In genomic region chr5:120463991-120464626, GRCh38 we compare ENCODE assay signal across 9 cellular contexts. TPM values are rescaled to one million over a fixed set of nuclear protein-coding genes. Genes with fewer than 3 reads are reported as not detected.
DNase-seq lines count a peak whose midpoint lies in the region; ATAC-seq and TF ChIP-seq lines count a peak whose summit lies in the region.
"Had no signal": no experiment of that assay in that cellular context is flagged by ENCODE, and none has a peak within 500 bp of the region (broad histone marks: within the 10 kb centered on the region; RNA-seq: fewer than 3 reads in every experiment).

Gene PRR16 (plus strand): TSS chr5:120464300.

- no peaks in the 10 kb centered on the region for H3K9me3 Mint-ChIP-seq in WTC11
- H3K9me3 Mint-ChIP-seq in naive B cell, result no peaks in the 10 kb centered on the region

- H3K4me1 Mint-ChIP-seq in WTC11 (peaks cover 13% of the 10 kb centered on the region), naive B cell (peaks cover 24 to 33% (median 28%) of the 10 kb centered on the region in 3 donors)

- no peaks in the 10 kb centered on the region for H3K9me3 ChIP-seq in vagina

- H3K27me3 ChIP-seq in vagina, result no peaks in the 10 kb centered on the region
- H3K27me3 ChIP-seq: BLaER1 treated with 17β-estradiol and CSF1 and Interleukin-3, amounts not matched to agents 10 nM and 100 nM had no signal

- H3K4me3 Mint-ChIP-seq in WTC11, result peak within 1 kb of the TSS; percentile 80
- peak within 1 kb of the TSS; percentile 77 to 93 (median 88) for H3K4me3 Mint-ChIP-seq in naive B cell

- H3K27ac Mint-ChIP-seq in WTC11 (no peak within 1 kb of the TSS), naive B cell (peak within 1 kb of the TSS; percentile 65 to 92 (median 80))

- DNase-seq in NCI-H1417 (lab: John Stamatoyannopoulos, UW), result peak in 2 of 3 experiments; percentile 68 to 69
- DNase-seq in NCI-H1417 treated with DMSO at 0.1 percent for 48 hours (lab: John Stamatoyannopoulos, UW), result no peak
- peak; percentile 52 for DNase-seq in HuH-7 (ENCODE audit: low spot score)
- peak; percentile 69 for DNase-seq in WTC11 (ENCODE audit: low spot score)
- peak; percentile 64 for DNase-seq in fibroblast of pulmonary artery (ENCODE audit: low read depth)
- peak; percentile 51 for DNase-seq in naive B cell
- no peak for DNase-seq in vagina (ENCODE audit: extremely low spot score in 2 of 2)

- ATAC-seq in GM21619 (IDR thresholded peaks at IDR 0.05; ENCODE audit: unreplicated experiment), result peak; percentile 78
- ATAC-seq in WTC11, result peak; percentile 79
- peak; percentile 80 to 81 for ATAC-seq in naive B cell (ENCODE audit: low read depth in 2 of 2)

- H3K36me3 Mint-ChIP-seq in WTC11, result no peaks in the 10 kb centered on the region
- no peaks in the 10 kb centered on the region for H3K36me3 Mint-ChIP-seq in naive B cell

- H3K36me3 ChIP-seq in vagina, result no peaks in the 10 kb centered on the region
- H3K36me3 ChIP-seq: BLaER1 treated with 17β-estradiol and CSF1 and Interleukin-3, amounts not matched to agents 10 nM and 100 nM had no signal

- H3K27ac ChIP-seq in vagina, result peak within 1 kb of the TSS; percentile 83

- intact Hi-C loops in vagina (cut with DNase I), result no loop called here

- TF ChIP-seq CTCF in WTC11 (IDR thresholded peaks at IDR 0.05) (no peak), fibroblast of pulmonary artery (IDR thresholded peaks at IDR 0.05; ENCODE audit: low read length, missing control alignments) (no peak), vagina (IDR thresholded peaks at IDR 0.05) (no peak)

- H3K4me3 ChIP-seq in fibroblast of pulmonary artery (replicated peaks; ENCODE audit: low read depth, low read length), result peak within 1 kb of the TSS; percentile 72
- H3K4me3 ChIP-seq in vagina, result peak within 1 kb of the TSS; percentile 67 to 79

- CTCF ChIA-PET in WTC11 (lab: Charles Lee), result no interaction called here

- H3K4me1 ChIP-seq in vagina, result no peaks in the 10 kb centered on the region

- peak in 1 of 2 donors; percentile 54 for TF ChIP-seq POLR2A in vagina (IDR thresholded peaks at IDR 0.05)

- peaks cover 51% of the 10 kb centered on the region for H3K27me3 Mint-ChIP-seq in WTC11 (ENCODE audit: low read depth)
- H3K27me3 Mint-ChIP-seq in naive B cell, result peaks cover 26 to 36% (median 33%) of the 10 kb centered on the region in 3 donors

- POLR2A ChIA-PET in WTC11 (lab: Charles Lee), result no interaction called here

TF ChIP-seq in WTC11, 78 proteins besides CTCF, POLR2A, EP300 and RAD21 (continues in another document):
- no peak for TF ChIP-seq IRF2 (CRISPR knock-in tag; IDR thresholded peaks at IDR 0.05; ENCODE audit: borderline replicate concordance, low read depth)
- TF ChIP-seq SP1 (CRISPR knock-in tag; conservative IDR thresholded peaks at IDR 0.05), result 0 out of 2 replicates have a peak, but pooled peaks have one; percentile 20
- 0 out of 2 replicates have a peak, but pooled peaks have one; percentile 12 for TF ChIP-seq IRF1 (CRISPR knock-in tag; IDR thresholded peaks at IDR 0.05)
- no peak for TF ChIP-seq ZBTB43 (CRISPR knock-in tag; IDR thresholded peaks at IDR 0.05)
- no peak for TF ChIP-seq ATF6 (CRISPR knock-in tag; IDR thresholded peaks at IDR 0.05)
- TF ChIP-seq AFF4 (CRISPR knock-in tag; IDR thresholded peaks at IDR 0.05; ENCODE audit: borderline replicate concordance), result no peak
- TF ChIP-seq PREB (CRISPR knock-in tag; IDR thresholded peaks at IDR 0.05; ENCODE audit: borderline replicate concordance), result no peak
- peak; percentile 92 for TF ChIP-seq FOXP1 (CRISPR knock-in tag; IDR thresholded peaks at IDR 0.05; ENCODE audit: borderline replicate concordance)
- peak; percentile 81; the same call in 1 of the 2 replicates for TF ChIP-seq FOXP4 (CRISPR knock-in tag; IDR thresholded peaks at IDR 0.05)
- TF ChIP-seq TEAD1 (CRISPR knock-in tag; IDR thresholded peaks at IDR 0.05), result peak; percentile 84; the same call in 1 of the 2 replicates
- TF ChIP-seq CREM (CRISPR knock-in tag; IDR thresholded peaks at IDR 0.05), result peak; percentile 55; the same call in 1 of the 2 replicates
- TF ChIP-seq ZNF263 (CRISPR knock-in tag; IDR thresholded peaks at IDR 0.05; ENCODE audit: low read depth), result no peak; the same call in 1 of the 2 replicates

RNA-seq across cellular contexts. Expression of gene PRR16, which starts in this region (rescaled TPM):
- total RNA-seq in WTC11 (2021) (0.23 to 0.53 TPM (median 0.42 TPM) in 3 replicates), vagina (19.6 TPM)
- under 1 TPM in 2 of 6 donors, not detected in 4; 0.14 to 0.29 TPM for polyA plus RNA-seq in naive B cell (ENCODE audit: low read depth in 6 of 6)

Comparison
In these comparisons a context has a peak if more than half of its experiments do, and no peak if none do; other contexts are left out.
1. RNA of gene PRR16 (total RNA-seq): 19.6 TPM in vagina (single experiment); 0.23 to 0.53 TPM in WTC11; every median in the first group is over 10 times any median in the second.
2. DNase-seq: peak in NCI-H1417 (2 of 3), HuH-7 (single experiment) and fibroblast of pulmonary artery (single experiment); none in NCI-H1417 treated with DMSO at 0.1 percent for 48 hours (single experiment) and vagina (0 of 2).
3. Peak in DNase-seq and ATAC-seq in WTC11; RNA of the gene not detected or under 1 TPM.
4. Peak in DNase-seq and ATAC-seq in naive B cell; RNA of the gene not detected or under 1 TPM.
5. Peak in every context shown above with its lines, with median percentiles within 50 percentile points of each other: ATAC-seq.